21 cellular contexts compared by ENCODE assay signal in genomic region chr11:967995-968751, GRCh38.
"Had no signal": no experiment of that assay in that cellular context is flagged by ENCODE, and none has a peak within 500 bp of the region (broad histone marks: within the 10 kb centered on the region; RNA-seq: fewer than 3 reads in every experiment).

No MANE protein-coding gene starts in this region.

- H3K4me3 ChIP-seq: adrenal gland, mucosa of descending colon, stomach, testis, upper lobe of left lung had no signal

- H3K9me3 Mint-ChIP-seq: activated T-helper 1 cell treated with anti-CD3 and anti-CD28 coated beads, Interleukin-12 subunit alpha, Interleukin-12 subunit beta, Interleukin-2, Interleukin-4 antibody, amounts not matched to agents 30 ng/mL and 10 ng/mL and 1 ng/mL, durations not matched to agents 14 hours and 24 hours and 36 hours; memory B cell; naive thymus-derived CD8-positive, alpha-beta T cell had no signal

- H3K27me3 Mint-ChIP-seq: memory B cell; naive thymus-derived CD8-positive, alpha-beta T cell had no signal

- DNase-seq: activated CD4-positive, CD25-positive, alpha-beta regulatory T cell treated with anti-CD3 and anti-CD28 coated beads, Interleukin-2, amount 50 U/mL, for 72 hours; activated gamma-delta T cell treated with Interleukin-2 at 50 U/mL for 16 hours; adrenal gland; cerebellar nuclear complex; cortex of kidney; head of caudate nucleus; mucosa of descending colon; small intestine; stimulated activated CD4-positive, alpha-beta T cell treated with anti-CD3 and anti-CD28 coated beads, Interleukin-4, amount 100 ng/mL, for 1 hour; stomach; T-helper 2 cell; testis had no signal

- FAIRE-seq: astrocyte, bronchial epithelial cell, frontal cortex, small intestine had no signal

- H3K9me3 ChIP-seq: adrenal gland, mucosa of descending colon, stomach, testis, upper lobe of left lung had no signal

- H3K4me3 Mint-ChIP-seq: activated T-helper 1 cell treated with anti-CD3 and anti-CD28 coated beads, Interleukin-12 subunit alpha, Interleukin-12 subunit beta, Interleukin-2, Interleukin-4 antibody, amounts not matched to agents 30 ng/mL and 10 ng/mL and 1 ng/mL, durations not matched to agents 14 hours and 24 hours and 36 hours; memory B cell had no signal

- H3K27me3 ChIP-seq: adrenal gland, stomach, testis, upper lobe of left lung had no signal

- H3K27ac ChIP-seq: adrenal gland, stomach, testis, upper lobe of left lung, VCaP had no signal

- H3K27ac Mint-ChIP-seq: activated naive CD4-positive, alpha-beta T cell treated with anti-CD3 and anti-CD28 coated beads, Interleukin-2, amount 50 U/mL, for 72 hours; activated T-helper 1 cell treated with anti-CD3 and anti-CD28 coated beads, Interleukin-12 subunit alpha, Interleukin-12 subunit beta, Interleukin-2, Interleukin-4 antibody, amounts not matched to agents 30 ng/mL and 10 ng/mL and 1 ng/mL, durations not matched to agents 14 hours and 24 hours and 36 hours; memory B cell had no signal

- H3K4me1 ChIP-seq: testis had no signal

- ATAC-seq: activated naive CD4-positive, alpha-beta T cell treated with anti-CD3 and anti-CD28 coated beads, Interleukin-2, amount 50 U/mL, for 72 hours; mucosa of descending colon; naive thymus-derived CD8-positive, alpha-beta T cell had no signal
